In the genomic region with DNA sequence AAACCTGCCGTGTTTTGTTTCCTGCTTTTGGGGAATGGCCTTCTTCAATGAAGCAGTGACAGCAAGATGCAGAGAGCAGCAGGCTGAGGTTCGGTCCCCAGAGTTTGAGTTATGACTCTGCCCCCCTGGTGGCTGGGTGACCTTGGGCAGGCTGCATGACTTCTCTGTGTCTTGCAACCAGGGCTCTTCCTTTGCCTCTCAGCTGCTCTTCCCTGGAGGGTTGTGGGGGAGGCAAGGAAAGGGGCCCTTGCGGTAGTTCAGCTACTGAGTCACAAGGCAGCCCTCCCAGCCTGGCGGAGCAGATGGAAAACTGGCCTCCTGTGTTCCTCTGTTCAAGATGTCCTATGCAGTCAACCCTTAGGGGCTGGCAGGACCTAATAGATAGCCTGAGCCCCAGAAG, we compare ENCODE assay signal across 8 cellular contexts. TPM values are rescaled to one million over a fixed set of nuclear protein-coding genes. Genes with fewer than 3 reads are reported as not detected.
DNase-seq lines count a peak whose midpoint lies in the region; ATAC-seq and TF ChIP-seq lines count a peak whose summit lies in the region.

No MANE protein-coding gene starts in this region.

- no peak for TF ChIP-seq EP300 in suprapubic skin (IDR thresholded peaks at IDR 0.05)

- TF ChIP-seq POLR2A in body of pancreas (IDR thresholded peaks at IDR 0.05), result no peak
- TF ChIP-seq POLR2A in suprapubic skin (IDR thresholded peaks at IDR 0.05), result no peak

- intact Hi-C loops in body of pancreas (cut with DNase I), result no loop called here
- intact Hi-C loops in mucosa of descending colon (cut with DNase I, micrococcal nuclease), result no loop called here

- H3K27me3 ChIP-seq in body of pancreas (no peaks in the 10 kb centered on the region), suprapubic skin (peaks cover 29% of the 10 kb centered on the region)

- WGBS in body of pancreas, 2 donors, result 53 to 62% methylated on average over 3 to 4 of the region's 4 CpGs
- 90% methylated on average over 2 of the region's 4 CpGs for WGBS in suprapubic skin

- DNase-seq in AG08396 (ENCODE audit: low spot score) (peak; percentile 48), GM19240 (ENCODE audit: insufficient read length, low spot score) (peak; percentile 45), SK-N-DZ (ENCODE audit: low spot score) (peak; percentile 43), body of pancreas (peak; percentile 18 to 48 (median 28)), mucosa of descending colon (peak in 2 of 3 donors; percentile 51 to 55), COR-L47 (lab: John Stamatoyannopoulos, UW) (no peak), suprapubic skin (ENCODE audit: low spot score in 2 of 2) (no peak)

- H3K9me3 ChIP-seq in body of pancreas (no peaks in the 10 kb centered on the region), mucosa of descending colon (no peaks in the 10 kb centered on the region), suprapubic skin (no peaks in the 10 kb centered on the region)

- no peak for ATAC-seq in body of pancreas
- ATAC-seq in mucosa of descending colon, result peak; percentile 69
- ATAC-seq in GM21526 (IDR thresholded peaks at IDR 0.05; ENCODE audit: low FRiP score, unreplicated experiment), result no peak

- H3K4me1 ChIP-seq in body of pancreas (no peaks in the 10 kb centered on the region), mucosa of descending colon (ENCODE audit: low read depth) (no peaks in the 10 kb centered on the region), suprapubic skin (no peaks in the 10 kb centered on the region)

- H3K27ac ChIP-seq in body of pancreas (no peak overlapping the region), suprapubic skin (no peak overlapping the region)

- no peak overlapping the region for H3K4me3 ChIP-seq in body of pancreas
- no peak overlapping the region for H3K4me3 ChIP-seq in mucosa of descending colon
- no peak overlapping the region for H3K4me3 ChIP-seq in suprapubic skin

- TF ChIP-seq CTCF in body of pancreas (IDR thresholded peaks at IDR 0.05) (peak in 5 of 7 experiments; percentile 21 to 37 (median 28)), mucosa of descending colon (IDR thresholded peaks at IDR 0.05) (peak; percentile 16), suprapubic skin (IDR thresholded peaks at IDR 0.05) (peak in 1 of 2 donors; percentile 39)

- H3K36me3 ChIP-seq in body of pancreas (replicated peaks in 1 of 2; ENCODE audit: insufficient read depth in 1 of 2, low read depth in 2 of 2) (no peaks in the 10 kb centered on the region), mucosa of descending colon (ENCODE audit: low read depth) (no peaks in the 10 kb centered on the region), suprapubic skin (no peaks in the 10 kb centered on the region)

RNA-seq across cellular contexts. Expression of a gene that starts 17.1 kb away (rescaled TPM):
- polyA plus RNA-seq in SK-N-DZ (2014; cell fraction: cytosol; rRNA removed), result not detected in 2 replicates
- polyA plus RNA-seq in SK-N-DZ (2014; cell fraction: nucleus; rRNA removed), result not detected in 2 replicates
- total RNA-seq in body of pancreas (1 to 10 TPM in 1 of 2 donors, under 1 TPM in 1; 0.66 to 1.0 TPM), mucosa of descending colon (under 1 TPM; 0.09 to 0.70 (median 0.19) TPM), suprapubic skin (under 1 TPM in 3 of 4 donors, not detected in 1; 0.24 to 0.55 (median 0.49) TPM)

Comparison
In these comparisons a context has a peak if more than half of its experiments do, and no peak if none do; other contexts are left out.
1. DNase-seq: peak in AG08396 (single experiment), GM19240 (single experiment), SK-N-DZ (single experiment), body of pancreas (4 of 4) and mucosa of descending colon (2 of 3); none in COR-L47 (single experiment) and suprapubic skin (0 of 2).